19 cellular contexts compared by ENCODE assay signal in the genomic region with DNA sequence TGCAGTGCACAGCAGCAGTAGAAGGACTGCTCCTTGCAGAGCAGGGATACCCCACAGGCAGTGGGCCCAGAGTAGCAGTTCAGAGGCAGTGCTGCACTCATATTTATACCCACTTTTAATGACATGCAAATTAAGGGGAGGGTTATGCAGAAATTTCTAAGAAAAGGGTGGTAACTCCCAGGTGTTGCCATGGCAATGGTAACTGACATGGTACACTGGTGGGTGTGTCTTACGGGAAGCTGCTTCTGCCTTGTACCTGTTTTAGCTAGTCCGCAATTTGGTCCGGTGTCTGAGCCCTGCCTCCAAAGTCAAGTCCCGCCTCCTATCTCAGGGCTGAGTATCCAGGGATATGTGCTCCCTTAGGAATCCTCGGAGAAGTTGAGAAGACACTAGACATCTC.
DNase-seq lines count a peak whose midpoint lies in the region; ATAC-seq and TF ChIP-seq lines count a peak whose summit lies in the region.
"Had no signal": no experiment of that assay in that cellular context is flagged by ENCODE, and none has a peak within 500 bp of the region (broad histone marks: within the 10 kb centered on the region; RNA-seq: fewer than 3 reads in every experiment).

No MANE protein-coding gene starts in this region.

- H3K36me3 Mint-ChIP-seq in activated T-cell treated with anti-CD3 and anti-CD28 coated beads, Interleukin-2, amount 50 U/mL, for 4 hours (ENCODE audit: insufficient read depth) = no peaks in the 10 kb centered on the region
- H3K36me3 Mint-ChIP-seq: CD4-positive, CD25-positive, alpha-beta regulatory T cell; CD8-positive, alpha-beta memory T cell had no signal

- no peak overlapping the region for H3K4ac ChIP-seq in mesendoderm (ENCODE audit: low read depth, low read length)

- no peak for TF ChIP-seq CTCF in right atrium auricular region (IDR thresholded peaks at IDR 0.05)

- peak; percentile 6 for DNase-seq in cardiac septum (ENCODE audit: low spot score)
- no peak for DNase-seq in right atrium auricular region (ENCODE audit: low spot score)
- DNase-seq in NCI-H1048 (lab: John Stamatoyannopoulos, UW) = peak; percentile 14
- DNase-seq in mesendoderm = peak; percentile 20
- DNase-seq in NCI-H82 (lab: John Stamatoyannopoulos, UW) = no peak
- no peak for DNase-seq in NCI-H1436 treated with DMSO at 0.1 percent for 48 hours (lab: John Stamatoyannopoulos, UW)
- DNase-seq in activated T-cell treated with anti-CD3 and anti-CD28 coated beads, Interleukin-2, amount 50 U/mL, for 4 hours = no peak
- DNase-seq: ACHN; BE2C; C1 segment of cervical spinal cord; CD4-positive, CD25-positive, alpha-beta regulatory T cell; CD8-positive, alpha-beta memory T cell; COR-L47; DMS 273 treated with DMSO at 0.1 percent for 48 hours; DMS53; DND-41; EL; H9 had no signal

- H3K27me3 ChIP-seq in right atrium auricular region (no peaks in the 10 kb centered on the region), mesendoderm (ENCODE audit: insufficient read depth, low read length, poor library complexity) (no peaks in the 10 kb centered on the region)
- H3K27me3 ChIP-seq: BE2C had no signal

- H3K27me3 Mint-ChIP-seq in activated T-cell treated with anti-CD3 and anti-CD28 coated beads, Interleukin-2, amount 50 U/mL, for 4 hours (ENCODE audit: low read depth) = peaks cover 13% of the 10 kb centered on the region

- peaks cover 4% of the 10 kb centered on the region for H3K4me1 Mint-ChIP-seq in activated T-cell treated with anti-CD3 and anti-CD28 coated beads, Interleukin-2, amount 50 U/mL, for 4 hours (ENCODE audit: low read depth)
- H3K4me1 Mint-ChIP-seq: CD4-positive, CD25-positive, alpha-beta regulatory T cell had no signal

- no peak overlapping the region for H3K4me3 ChIP-seq in right atrium auricular region
- no peak overlapping the region for H3K4me3 ChIP-seq in mesendoderm (ENCODE audit: low read length)
- H3K4me3 ChIP-seq: GM12878 had no signal

- no peaks in the 10 kb centered on the region for H3K9me3 Mint-ChIP-seq in activated T-cell treated with anti-CD3 and anti-CD28 coated beads, Interleukin-2, amount 50 U/mL, for 4 hours
- H3K9me3 Mint-ChIP-seq: CD4-positive, CD25-positive, alpha-beta regulatory T cell; CD8-positive, alpha-beta memory T cell had no signal

- no peaks in the 10 kb centered on the region for H3K4me1 ChIP-seq in right atrium auricular region
- H3K4me1 ChIP-seq in mesendoderm (ENCODE audit: control insufficient read depth, low read depth, low read length) = no peaks in the 10 kb centered on the region
- H3K4me1 ChIP-seq: BE2C had no signal

- no peak overlapping the region for H2BK5ac ChIP-seq in mesendoderm (ENCODE audit: low read length)

- no peak for ATAC-seq in activated T-cell treated with anti-CD3 and anti-CD28 coated beads, Interleukin-2, amount 50 U/mL, for 4 hours
- ATAC-seq: GM12878 had no signal

- H4K5ac ChIP-seq in mesendoderm (ENCODE audit: low read length) = no peak overlapping the region

- no peaks in the 10 kb centered on the region for H3K9me3 ChIP-seq in right atrium auricular region
- H3K9me3 ChIP-seq: BE2C had no signal

- H2AK5ac ChIP-seq in mesendoderm (ENCODE audit: low read length) = no peak overlapping the region

- H3K27ac ChIP-seq in right atrium auricular region (no peak overlapping the region), mesendoderm (ENCODE audit: low read depth, low read length) (no peak overlapping the region)

- H4K8ac ChIP-seq in mesendoderm (ENCODE audit: low read depth, low read length) = no peak overlapping the region

- intact Hi-C loops in cardiac septum (cut with DNase I) = no loop called here

- no CpG with 5 or more reads among the region's 5 CpGs for WGBS in mesendoderm (ENCODE audit: extremely low coverage, insufficient coverage, low lambda C conversion rate)

- H3K79me1 ChIP-seq in mesendoderm (ENCODE audit: low read length) = no peaks in the 10 kb centered on the region

- no peak overlapping the region for H2BK120ac ChIP-seq in mesendoderm (ENCODE audit: low read depth, low read length)

- no peak overlapping the region for H3K4me3 Mint-ChIP-seq in activated T-cell treated with anti-CD3 and anti-CD28 coated beads, Interleukin-2, amount 50 U/mL, for 4 hours
- H3K4me3 Mint-ChIP-seq: CD4-positive, CD25-positive, alpha-beta regulatory T cell; CD8-positive, alpha-beta memory T cell; H9 had no signal

- no peaks in the 10 kb centered on the region for H3K79me2 ChIP-seq in mesendoderm (ENCODE audit: control insufficient read depth, insufficient read depth, low read length)

- H3K56ac ChIP-seq in mesendoderm (ENCODE audit: low read length) = no peak overlapping the region

- H3K36me3 ChIP-seq in right atrium auricular region = no peaks in the 10 kb centered on the region
- no peaks in the 10 kb centered on the region for H3K36me3 ChIP-seq in mesendoderm (ENCODE audit: control insufficient read depth, insufficient read depth, low read length)
- H3K36me3 ChIP-seq: BE2C had no signal

- H2BK15ac ChIP-seq in mesendoderm (replicated peaks; ENCODE audit: low read depth) = no peak overlapping the region

- no peak overlapping the region for H3K4me2 ChIP-seq in mesendoderm (ENCODE audit: low read length)

- H3K9ac ChIP-seq in mesendoderm (ENCODE audit: low read length) = no peak overlapping the region

- no peak overlapping the region for H3K23ac ChIP-seq in mesendoderm (ENCODE audit: low read length)

- no peak overlapping the region for H3K18ac ChIP-seq in mesendoderm (ENCODE audit: low read length)

Comparison
In these comparisons a context has a peak if more than half of its experiments do, and no peak if none do; other contexts are left out.
1. DNase-seq: peak in cardiac septum (single experiment), NCI-H1048 (single experiment) and mesendoderm (single experiment); none in right atrium auricular region (single experiment), NCI-H82 (single experiment), NCI-H1436 treated with DMSO at 0.1 percent for 48 hours (single experiment) and activated T-cell treated with anti-CD3 and anti-CD28 coated beads, Interleukin-2, amount 50 U/mL, for 4 hours (single experiment).